Comparison of ENCODE assay signal across 8 cellular contexts in genomic region chrX:121308276-121308805, GRCh38.
DNase-seq lines count a peak whose midpoint lies in the region; ATAC-seq lines count a peak whose summit lies in the region.

No MANE protein-coding gene starts in this region.

- H3K27me3 Mint-ChIP-seq in activated CD8-positive, alpha-beta memory T cell treated with anti-CD3 and anti-CD28 coated beads, Interleukin-2, amount 10 ng/mL, durations not matched to agents 7 days and 5 days = no peaks in the 10 kb centered on the region

- no peak overlapping the region for H3K4me3 Mint-ChIP-seq in activated CD8-positive, alpha-beta memory T cell treated with anti-CD3 and anti-CD28 coated beads, Interleukin-2, amount 10 ng/mL, durations not matched to agents 7 days and 5 days

- intact Hi-C loops in head of caudate nucleus (cut with DNase I) = no loop called here

- peak; percentile 73 for ATAC-seq in HG02623 (IDR thresholded peaks at IDR 0.05; ENCODE audit: unreplicated experiment)
- ATAC-seq in activated CD8-positive, alpha-beta memory T cell treated with anti-CD3 and anti-CD28 coated beads, Interleukin-2, amount 10 ng/mL, durations not matched to agents 7 days and 5 days = peak; percentile 69

- H3K27ac Mint-ChIP-seq in activated CD8-positive, alpha-beta memory T cell treated with anti-CD3 and anti-CD28 coated beads, Interleukin-2, amount 10 ng/mL, durations not matched to agents 7 days and 5 days = peak overlapping the region; percentile 88

- peak; percentile 40 for DNase-seq in stimulated activated naive CD4-positive, alpha-beta T cell treated with Interleukin-2 at 50 U/mL for 16 hours (lab: John Stamatoyannopoulos, UW)
- no peak for DNase-seq in stimulated activated naive CD4-positive, alpha-beta T cell (lab: John Stamatoyannopoulos, UW)
- DNase-seq in NAMALWA (ENCODE audit: low spot score) (peak; percentile 19), head of caudate nucleus (peak in 38 of 42 donors; percentile 1 to 71 (median 22)), NCI-H2196 treated with DMSO at 0.1 percent for 48 hours (lab: John Stamatoyannopoulos, UW; ENCODE audit: unreplicated experiment) (no peak)
- peak; percentile 64 for DNase-seq in activated CD8-positive, alpha-beta memory T cell treated with anti-CD3 and anti-CD28 coated beads, Interleukin-2, amount 10 ng/mL, durations not matched to agents 7 days and 5 days
- peak; percentile 50 to 68 for DNase-seq in stimulated activated CD4-positive, alpha-beta T cell treated with anti-CD3 and anti-CD28 coated beads, Interleukin-2, amount 100 ng/mL, for 24 hours

- CTCF ChIA-PET in activated CD8-positive, alpha-beta memory T cell treated with anti-CD3 and anti-CD28 coated beads, Interleukin-2, amount 10 ng/mL, durations not matched to agents 7 days and 5 days (lab: Charles Lee) = no interaction called here

- peaks cover 15% of the 10 kb centered on the region for H3K4me1 Mint-ChIP-seq in activated CD8-positive, alpha-beta memory T cell treated with anti-CD3 and anti-CD28 coated beads, Interleukin-2, amount 10 ng/mL, durations not matched to agents 7 days and 5 days

- H3K36me3 Mint-ChIP-seq in activated CD8-positive, alpha-beta memory T cell treated with anti-CD3 and anti-CD28 coated beads, Interleukin-2, amount 10 ng/mL, durations not matched to agents 7 days and 5 days = no peaks in the 10 kb centered on the region

- no peaks in the 10 kb centered on the region for H3K9me3 Mint-ChIP-seq in activated CD8-positive, alpha-beta memory T cell treated with anti-CD3 and anti-CD28 coated beads, Interleukin-2, amount 10 ng/mL, durations not matched to agents 7 days and 5 days (ENCODE audit: low read depth)

Comparison
In these comparisons a context has a peak if more than half of its experiments do, and no peak if none do; other contexts are left out.
1. DNase-seq: peak in stimulated activated naive CD4-positive, alpha-beta T cell treated with Interleukin-2 at 50 U/mL for 16 hours (single experiment), NAMALWA (single experiment), activated CD8-positive, alpha-beta memory T cell treated with anti-CD3 and anti-CD28 coated beads, Interleukin-2, amount 10 ng/mL, durations not matched to agents 7 days and 5 days (single experiment), head of caudate nucleus (38 of 42) and stimulated activated CD4-positive, alpha-beta T cell treated with anti-CD3 and anti-CD28 coated beads, Interleukin-2, amount 100 ng/mL, for 24 hours (2 of 2); none in stimulated activated naive CD4-positive, alpha-beta T cell (0 of 6) and NCI-H2196 treated with DMSO at 0.1 percent for 48 hours (single experiment).